ENCODE assay signal across 19 cellular contexts in the genomic region with DNA sequence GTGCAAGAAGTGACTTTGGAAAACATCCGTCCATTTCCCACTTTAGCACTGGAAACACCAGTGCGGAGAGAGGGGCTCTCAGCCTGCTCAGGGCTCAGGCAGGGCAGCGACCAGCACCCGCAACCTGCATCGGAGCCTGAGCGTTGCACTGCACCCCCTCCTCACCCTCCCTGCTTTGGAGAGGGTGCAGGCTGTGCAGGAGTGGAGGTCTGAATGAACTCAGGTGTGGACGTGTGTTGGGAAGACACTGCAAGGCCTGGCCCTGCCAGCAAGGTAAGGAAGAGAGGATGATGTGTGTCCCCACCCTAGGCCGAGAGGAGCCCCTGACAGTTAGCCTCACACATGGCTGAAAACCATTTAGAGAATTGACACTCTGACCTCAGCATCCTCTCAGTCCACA.
DNase-seq lines count a peak whose midpoint lies in the region; ATAC-seq, FAIRE-seq and TF ChIP-seq lines count a peak whose summit lies in the region.
"Had no signal": no experiment of that assay in that cellular context is flagged by ENCODE, and none has a peak within 500 bp of the region (broad histone marks: within the 10 kb centered on the region; RNA-seq: fewer than 3 reads in every experiment).

No MANE protein-coding gene starts in this region.

- ATAC-seq in A549: no peak

- H3K27ac ChIP-seq in A549: no peak overlapping the region
- peak overlapping the region; percentile 93 for H3K27ac ChIP-seq in SJCRH30
- peak overlapping the region; percentile 75 for H3K27ac ChIP-seq in endodermal cell (ENCODE audit: low read depth, low read length)
- no peak overlapping the region for H3K27ac ChIP-seq in adrenal gland
- H3K27ac ChIP-seq in ovary: no peak overlapping the region
- H3K27ac ChIP-seq: C4-2B, GM23248 had no signal

- H3K9me3 ChIP-seq in A549 (no peaks in the 10 kb centered on the region), SJCRH30 (replicated peaks) (no peaks in the 10 kb centered on the region), endodermal cell (ENCODE audit: control insufficient read depth, low read length) (no peaks in the 10 kb centered on the region), adrenal gland (replicated peaks in 1 of 3) (no peaks in the 10 kb centered on the region), ovary (no peaks in the 10 kb centered on the region)
- H3K9me3 ChIP-seq: Caco-2 had no signal

- H3K27me3 ChIP-seq in SJCRH30: no peaks in the 10 kb centered on the region
- H3K27me3 ChIP-seq in endodermal cell (ENCODE audit: control insufficient read depth, insufficient read depth, low read length, poor library complexity, severe bottlenecking): no peaks in the 10 kb centered on the region
- H3K27me3 ChIP-seq in adrenal gland: no peaks in the 10 kb centered on the region
- no peaks in the 10 kb centered on the region for H3K27me3 ChIP-seq in ovary

- no peak for TF ChIP-seq EP300 in A549 (IDR thresholded peaks at IDR 0.05)
- TF ChIP-seq EP300 in ovary (IDR thresholded peaks at IDR 0.05): no peak

- 0 out of 2 replicates have a peak, but pooled peaks have one; percentile 15 for TF ChIP-seq POLR2A in A549 (IDR thresholded peaks at IDR 0.05; ENCODE audit: low read length)
- TF ChIP-seq POLR2A in adrenal gland (IDR thresholded peaks at IDR 0.05): no peak
- TF ChIP-seq POLR2A in ovary (IDR thresholded peaks at IDR 0.05): no peak

- H3K4me3 ChIP-seq in A549 (no peak overlapping the region), SJCRH30 (no peak overlapping the region; the same call in 1 of the 2 replicates), endodermal cell (ENCODE audit: low read length) (no peak overlapping the region), adrenal gland (no peak overlapping the region), ovary (no peak overlapping the region)
- H3K4me3 ChIP-seq: GM23248 had no signal

- TF ChIP-seq RAD21 in A549 (conservative IDR thresholded peaks at IDR 0.05 in 1 of 2, IDR thresholded peaks at IDR 0.05 in 1 of 2): no peak

- 77% methylated on average over 8 of the region's 8 CpGs for WGBS in A549 (ENCODE audit: missing lambda C conversion rate)
- 88 to 94% methylated on average over 4 to 8 of the region's 8 CpGs for WGBS in endodermal cell (ENCODE audit: insufficient coverage in 1 of 2, insufficient read length in 1 of 2), 2 experiments
- 72 to 93% (median 91%) methylated on average over 3 to 8 of the region's 8 CpGs for WGBS in adrenal gland, 4 donors
- WGBS in ovary, 3 donors: 94 to 95% (median 94%) methylated on average over 8 of the region's 8 CpGs

- CTCF ChIA-PET in A549 (lab: Yijun Ruan, JAX): interaction anchor here (0.9 to 3.0 kb wide), 4 partner anchors 14 to 257 kb away, joined by 4 to 9 read pairs (median 6); a partner anchor contains a TSS

- H3K27ac Mint-ChIP-seq in endodermal cell: no peak overlapping the region
- H3K27ac Mint-ChIP-seq in neural crest cell (ENCODE audit: unreplicated experiment): peak overlapping the region; percentile 70
- H3K27ac Mint-ChIP-seq: CD4-positive, alpha-beta T cell had no signal

- H3K4me3 Mint-ChIP-seq in endodermal cell (no peak overlapping the region), neural crest cell (peak overlapping the region; percentile 50)
- H3K4me3 Mint-ChIP-seq: CD4-positive, alpha-beta T cell had no signal

- no peak overlapping the region for H3K9ac ChIP-seq in endodermal cell (ENCODE audit: extremely low read depth, low read length, poor library complexity, severe bottlenecking)
- H3K9ac ChIP-seq: GM23248 had no signal

- H3K36me3 ChIP-seq in SJCRH30: no peaks in the 10 kb centered on the region
- no peaks in the 10 kb centered on the region for H3K36me3 ChIP-seq in endodermal cell (ENCODE audit: control insufficient read depth, insufficient read depth, low read length)
- H3K36me3 ChIP-seq in adrenal gland (replicated peaks in 1 of 2): no peaks in the 10 kb centered on the region
- H3K36me3 ChIP-seq in ovary: no peaks in the 10 kb centered on the region

- POLR2A ChIA-PET in A549 (lab: Yijun Ruan, JAX): no interaction called here

- FAIRE-seq in A549 (lab: Jason Lieb, UNC): no peak
- FAIRE-seq: A204.1, GM12892, GM18507, H54 had no signal

- H3K36me3 Mint-ChIP-seq in endodermal cell (ENCODE audit: low read depth) (no peaks in the 10 kb centered on the region), neural crest cell (ENCODE audit: low read depth) (no peaks in the 10 kb centered on the region)

- no peak for TF ChIP-seq CTCF in A549 (IDR thresholded peaks at IDR 0.05)
- no peak for TF ChIP-seq CTCF in endodermal cell (conservative IDR thresholded peaks at IDR 0.05)
- no peak for TF ChIP-seq CTCF in neural crest cell (conservative IDR thresholded peaks at IDR 0.05)
- no peak for TF ChIP-seq CTCF in adrenal gland (IDR thresholded peaks at IDR 0.05)
- TF ChIP-seq CTCF in ovary (IDR thresholded peaks at IDR 0.05): no peak

- DNase-seq in A549 (ENCODE audit: low read depth in 1 of 2, low spot score in 1 of 2) (no peak), SJCRH30 (no peak), endodermal cell (peak; percentile 39), neural crest cell (ENCODE audit: low read depth, low spot score) (no peak), adrenal gland (no peak), superior temporal gyrus (ENCODE audit: extremely low spot score) (no peak), DMS79 (lab: John Stamatoyannopoulos, UW) (no peak), ovary (no peak)
- DNase-seq: AML-193; Caco-2; CD4-positive, alpha-beta T cell; GDM1; GM23248; HCEC 1CT had no signal

- no peaks in the 10 kb centered on the region for H3K4me1 Mint-ChIP-seq in endodermal cell
- peaks cover 43% of the 10 kb centered on the region for H3K4me1 Mint-ChIP-seq in neural crest cell

- no peaks in the 10 kb centered on the region for H3K4me1 ChIP-seq in A549
- peaks cover 63% of the 10 kb centered on the region for H3K4me1 ChIP-seq in SJCRH30
- H3K4me1 ChIP-seq in endodermal cell (ENCODE audit: control insufficient read depth, insufficient read depth, low read length): no peaks in the 10 kb centered on the region
- H3K4me1 ChIP-seq in adrenal gland (replicated peaks in 1 of 2): no peaks in the 10 kb centered on the region
- H3K4me1 ChIP-seq in ovary (ENCODE audit: insufficient read depth): no peaks in the 10 kb centered on the region

- H3K4me2 ChIP-seq in A549: no peak overlapping the region

- H3K27me3 Mint-ChIP-seq in endodermal cell (ENCODE audit: insufficient read depth) (no peaks in the 10 kb centered on the region), neural crest cell (ENCODE audit: low read depth) (no peaks in the 10 kb centered on the region)
- H3K27me3 Mint-ChIP-seq: CD4-positive, alpha-beta T cell had no signal

- H3K9me3 Mint-ChIP-seq in endodermal cell (no peaks in the 10 kb centered on the region), neural crest cell (no peaks in the 10 kb centered on the region)
- H3K9me3 Mint-ChIP-seq: CD4-positive, alpha-beta T cell had no signal

- intact Hi-C loops in adrenal gland (cut with DNase I): no loop called here
- intact Hi-C loops in ovary (cut with DNase I): loop anchor here in 2 of 4 donors (10.0 kb wide), 2 partner anchors 80 to 570 kb away; no protein-coding TSS in a partner anchor

TF ChIP-seq in A549, 52 proteins besides CTCF, POLR2A, EP300 and RAD21 (continues in another document):
- TF ChIP-seq CBX8 (IDR thresholded peaks at IDR 0.05) (no peak), POLR2AphosphoS2 (conservative IDR thresholded peaks at IDR 0.05; ENCODE audit: low read length) (no peak), RFX5 (IDR thresholded peaks at IDR 0.05) (no peak), RARB (CRISPR knock-in tag; IDR thresholded peaks at IDR 0.05) (no peak), FOSL2 (IDR thresholded peaks at IDR 0.05) (no peak), FOSL2 (CRISPR knock-in tag; IDR thresholded peaks at IDR 0.05) (no peak), TP53 (CRISPR knock-in tag; IDR thresholded peaks at IDR 0.05) (no peak), CHD4 (IDR thresholded peaks at IDR 0.05; ENCODE audit: borderline replicate concordance) (no peak), EHF (CRISPR knock-in tag; IDR thresholded peaks at IDR 0.05) (no peak), HOXA7 (CRISPR knock-in tag; IDR thresholded peaks at IDR 0.05) (no peak)
- TF ChIP-seq, protein P1, sequence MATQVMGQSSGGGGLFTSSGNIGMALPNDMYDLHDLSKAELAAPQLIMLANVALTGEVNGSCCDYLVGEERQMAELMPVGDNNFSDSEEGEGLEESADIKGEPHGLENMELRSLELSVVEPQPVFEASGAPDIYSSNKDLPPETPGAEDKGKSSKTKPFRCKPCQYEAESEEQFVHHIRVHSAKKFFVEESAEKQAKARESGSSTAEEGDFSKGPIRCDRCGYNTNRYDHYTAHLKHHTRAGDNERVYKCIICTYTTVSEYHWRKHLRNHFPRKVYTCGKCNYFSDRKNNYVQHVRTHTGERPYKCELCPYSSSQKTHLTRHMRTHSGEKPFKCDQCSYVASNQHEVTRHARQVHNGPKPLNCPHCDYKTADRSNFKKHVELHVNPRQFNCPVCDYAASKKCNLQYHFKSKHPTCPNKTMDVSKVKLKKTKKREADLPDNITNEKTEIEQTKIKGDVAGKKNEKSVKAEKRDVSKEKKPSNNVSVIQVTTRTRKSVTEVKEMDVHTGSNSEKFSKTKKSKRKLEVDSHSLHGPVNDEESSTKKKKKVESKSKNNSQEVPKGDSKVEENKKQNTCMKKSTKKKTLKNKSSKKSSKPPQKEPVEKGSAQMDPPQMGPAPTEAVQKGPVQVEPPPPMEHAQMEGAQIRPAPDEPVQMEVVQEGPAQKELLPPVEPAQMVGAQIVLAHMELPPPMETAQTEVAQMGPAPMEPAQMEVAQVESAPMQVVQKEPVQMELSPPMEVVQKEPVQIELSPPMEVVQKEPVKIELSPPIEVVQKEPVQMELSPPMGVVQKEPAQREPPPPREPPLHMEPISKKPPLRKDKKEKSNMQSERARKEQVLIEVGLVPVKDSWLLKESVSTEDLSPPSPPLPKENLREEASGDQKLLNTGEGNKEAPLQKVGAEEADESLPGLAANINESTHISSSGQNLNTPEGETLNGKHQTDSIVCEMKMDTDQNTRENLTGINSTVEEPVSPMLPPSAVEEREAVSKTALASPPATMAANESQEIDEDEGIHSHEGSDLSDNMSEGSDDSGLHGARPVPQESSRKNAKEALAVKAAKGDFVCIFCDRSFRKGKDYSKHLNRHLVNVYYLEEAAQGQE (IDR thresholded peaks at IDR 0.05): no peak
- TF ChIP-seq, protein P2, sequence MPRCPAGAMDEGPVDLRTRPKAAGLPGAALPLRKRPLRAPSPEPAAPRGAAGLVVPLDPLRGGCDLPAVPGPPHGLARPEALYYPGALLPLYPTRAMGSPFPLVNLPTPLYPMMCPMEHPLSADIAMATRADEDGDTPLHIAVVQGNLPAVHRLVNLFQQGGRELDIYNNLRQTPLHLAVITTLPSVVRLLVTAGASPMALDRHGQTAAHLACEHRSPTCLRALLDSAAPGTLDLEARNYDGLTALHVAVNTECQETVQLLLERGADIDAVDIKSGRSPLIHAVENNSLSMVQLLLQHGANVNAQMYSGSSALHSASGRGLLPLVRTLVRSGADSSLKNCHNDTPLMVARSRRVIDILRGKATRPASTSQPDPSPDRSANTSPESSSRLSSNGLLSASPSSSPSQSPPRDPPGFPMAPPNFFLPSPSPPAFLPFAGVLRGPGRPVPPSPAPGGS (IDR thresholded peaks at IDR 0.05): no peak

Comparison
In these comparisons a context has a peak if more than half of its experiments do, and no peak if none do; other contexts are left out.
1. H3K27ac ChIP-seq: peak in SJCRH30 (single experiment) and endodermal cell (single experiment); none in A549 (0 of 2), adrenal gland (0 of 5) and ovary (0 of 2).